10 cellular contexts compared by ENCODE assay signal in genomic region chr6:13304101-13304500, GRCh38. TPM values are rescaled to one million over a fixed set of nuclear protein-coding genes. Genes with fewer than 3 reads are reported as not detected.
DNase-seq lines count a peak whose midpoint lies in the region; ATAC-seq and TF ChIP-seq lines count a peak whose summit lies in the region.
"Had no signal": no experiment of that assay in that cellular context is flagged by ENCODE, and none has a peak within 500 bp of the region (broad histone marks: within the 10 kb centered on the region; RNA-seq: fewer than 3 reads in every experiment).

No MANE protein-coding gene starts in this region.

- TF ChIP-seq CTCF in KMS-11 (conservative IDR thresholded peaks at IDR 0.05; ENCODE audit: low read depth, low read length), result no peak

- H3K27ac Mint-ChIP-seq in activated T-helper 1 cell treated with anti-CD3 and anti-CD28 coated beads, Interleukin-12 subunit alpha, Interleukin-12 subunit beta, Interleukin-2, Interleukin-4 antibody, amounts not matched to agents 30 ng/mL and 10 ng/mL and 1 ng/mL, durations not matched to agents 14 hours and 24 hours and 36 hours, result peak overlapping the region; percentile 76
- peak overlapping the region; percentile 94 to 98 for H3K27ac Mint-ChIP-seq in stimulated activated naive CD8-positive, alpha-beta T cell treated with anti-CD3 and anti-CD28 coated beads, Interleukin-15, amount 100 ng/mL, for 72 hours

- H3K36me3 Mint-ChIP-seq in activated T-helper 1 cell treated with anti-CD3 and anti-CD28 coated beads, Interleukin-12 subunit alpha, Interleukin-12 subunit beta, Interleukin-2, Interleukin-4 antibody, amounts not matched to agents 30 ng/mL and 10 ng/mL and 1 ng/mL, durations not matched to agents 14 hours and 24 hours and 36 hours (ENCODE audit: low read depth), result peaks cover 50% of the 10 kb centered on the region

- H3K27ac ChIP-seq in KMS-11, result peak overlapping the region; percentile 53

- H3K4me2 ChIP-seq in KMS-11, result peak overlapping the region; percentile 96

- no peaks in the 10 kb centered on the region for H3K79me2 ChIP-seq in KMS-11 (ENCODE audit: insufficient read depth, low read depth)

- no peak for TF ChIP-seq POLR2A in GM18505 (IDR thresholded peaks at IDR 0.05; ENCODE audit: borderline replicate concordance, extremely low read depth, insufficient read depth, insufficient read length)

- H3K9me3 Mint-ChIP-seq in activated T-helper 1 cell treated with anti-CD3 and anti-CD28 coated beads, Interleukin-12 subunit alpha, Interleukin-12 subunit beta, Interleukin-2, Interleukin-4 antibody, amounts not matched to agents 30 ng/mL and 10 ng/mL and 1 ng/mL, durations not matched to agents 14 hours and 24 hours and 36 hours, result no peaks in the 10 kb centered on the region
- no peaks in the 10 kb centered on the region for H3K9me3 Mint-ChIP-seq in stimulated activated naive CD8-positive, alpha-beta T cell treated with anti-CD3 and anti-CD28 coated beads, Interleukin-15, amount 100 ng/mL, for 72 hours

- no peaks in the 10 kb centered on the region for H3K27me3 Mint-ChIP-seq in activated T-helper 1 cell treated with anti-CD3 and anti-CD28 coated beads, Interleukin-12 subunit alpha, Interleukin-12 subunit beta, Interleukin-2, Interleukin-4 antibody, amounts not matched to agents 30 ng/mL and 10 ng/mL and 1 ng/mL, durations not matched to agents 14 hours and 24 hours and 36 hours (ENCODE audit: insufficient read depth)
- H3K27me3 Mint-ChIP-seq in stimulated activated naive CD8-positive, alpha-beta T cell treated with anti-CD3 and anti-CD28 coated beads, Interleukin-15, amount 100 ng/mL, for 72 hours, result no peaks in the 10 kb centered on the region

- H3K4me1 ChIP-seq in KMS-11 (ENCODE audit: low read depth, poor library complexity, severe bottlenecking), result peaks cover 39% of the 10 kb centered on the region

- H3K4me1 Mint-ChIP-seq in activated T-helper 1 cell treated with anti-CD3 and anti-CD28 coated beads, Interleukin-12 subunit alpha, Interleukin-12 subunit beta, Interleukin-2, Interleukin-4 antibody, amounts not matched to agents 30 ng/mL and 10 ng/mL and 1 ng/mL, durations not matched to agents 14 hours and 24 hours and 36 hours (ENCODE audit: low read depth), result peaks cover 43% of the 10 kb centered on the region
- peaks cover 58% of the 10 kb centered on the region for H3K4me1 Mint-ChIP-seq in stimulated activated naive CD8-positive, alpha-beta T cell treated with anti-CD3 and anti-CD28 coated beads, Interleukin-15, amount 100 ng/mL, for 72 hours

- H3K4me3 Mint-ChIP-seq in activated T-helper 1 cell treated with anti-CD3 and anti-CD28 coated beads, Interleukin-12 subunit alpha, Interleukin-12 subunit beta, Interleukin-2, Interleukin-4 antibody, amounts not matched to agents 30 ng/mL and 10 ng/mL and 1 ng/mL, durations not matched to agents 14 hours and 24 hours and 36 hours, result no peak overlapping the region
- peak overlapping the region in 1 of 2 donors; percentile 35 for H3K4me3 Mint-ChIP-seq in stimulated activated naive CD8-positive, alpha-beta T cell treated with anti-CD3 and anti-CD28 coated beads, Interleukin-15, amount 100 ng/mL, for 72 hours

- H2AFZ ChIP-seq in KMS-11 (ENCODE audit: low read depth), result peak overlapping the region; percentile 7; the same call in 1 of the 2 replicates

- DNase-seq in activated T-helper 1 cell treated with anti-CD3 and anti-CD28 coated beads, Interleukin-12 subunit alpha, Interleukin-12 subunit beta, Interleukin-2, Interleukin-4 antibody, amounts not matched to agents 30 ng/mL and 10 ng/mL and 1 ng/mL, durations not matched to agents 14 hours and 24 hours and 36 hours (ENCODE audit: low spot score), result no peak
- DNase-seq in globus pallidus (ENCODE audit: low spot score), result peak; percentile 23
- DNase-seq in stimulated activated naive CD8-positive, alpha-beta T cell treated with anti-CD3 and anti-CD28 coated beads, Interleukin-15, amount 100 ng/mL, for 72 hours, result no peak
- DNase-seq: activated CD4-positive, alpha-beta T cell treated with anti-CD3 and anti-CD28 coated beads for 4 hours; DMS79 treated with DMSO at 0.1 percent for 48 hours; retina had no signal

- H3K36me3 ChIP-seq in KMS-11 (ENCODE audit: insufficient read depth), result no peaks in the 10 kb centered on the region

- intact Hi-C loops in activated T-helper 1 cell treated with anti-CD3 and anti-CD28 coated beads, Interleukin-12 subunit alpha, Interleukin-12 subunit beta, Interleukin-2, Interleukin-4 antibody, amounts not matched to agents 30 ng/mL and 10 ng/mL and 1 ng/mL, durations not matched to agents 14 hours and 24 hours and 36 hours (cut with micrococcal nuclease), result no loop called here

- no peak overlapping the region for H3K4me3 ChIP-seq in KMS-11 (IDR thresholded peaks at IDR 0.05; ENCODE audit: insufficient read depth, low read depth, low read length)

- no peak for ATAC-seq in stimulated activated naive CD8-positive, alpha-beta T cell treated with anti-CD3 and anti-CD28 coated beads, Interleukin-15, amount 100 ng/mL, for 72 hours
- ATAC-seq in GM18505 (IDR thresholded peaks at IDR 0.05; ENCODE audit: unreplicated experiment), result no peak
- ATAC-seq in HG03457 (IDR thresholded peaks at IDR 0.05; ENCODE audit: unreplicated experiment), result no peak
- ATAC-seq in GM18907 (IDR thresholded peaks at IDR 0.05; ENCODE audit: unreplicated experiment), result no peak

- H4K20me1 ChIP-seq in KMS-11 (ENCODE audit: insufficient read depth), result no peaks in the 10 kb centered on the region

- H3K9ac ChIP-seq in KMS-11, result no peak overlapping the region; the same call in 1 of the 2 replicates

- H3K27me3 ChIP-seq in KMS-11 (ENCODE audit: insufficient read depth, low read depth), result no peaks in the 10 kb centered on the region

RNA-seq across cellular contexts. Expression of gene TBC1D7, which starts 24.2 kb away (rescaled TPM):
- total RNA-seq in activated T-helper 1 cell treated with anti-CD3 and anti-CD28 coated beads, Interleukin-12 subunit alpha, Interleukin-12 subunit beta, Interleukin-2, Interleukin-4 antibody, amounts not matched to agents 30 ng/mL and 10 ng/mL and 1 ng/mL, durations not matched to agents 14 hours and 24 hours and 36 hours, result 27.3 and 28.2 TPM in 2 replicates
